18 cellular contexts compared by ENCODE assay signal in the genomic region with DNA sequence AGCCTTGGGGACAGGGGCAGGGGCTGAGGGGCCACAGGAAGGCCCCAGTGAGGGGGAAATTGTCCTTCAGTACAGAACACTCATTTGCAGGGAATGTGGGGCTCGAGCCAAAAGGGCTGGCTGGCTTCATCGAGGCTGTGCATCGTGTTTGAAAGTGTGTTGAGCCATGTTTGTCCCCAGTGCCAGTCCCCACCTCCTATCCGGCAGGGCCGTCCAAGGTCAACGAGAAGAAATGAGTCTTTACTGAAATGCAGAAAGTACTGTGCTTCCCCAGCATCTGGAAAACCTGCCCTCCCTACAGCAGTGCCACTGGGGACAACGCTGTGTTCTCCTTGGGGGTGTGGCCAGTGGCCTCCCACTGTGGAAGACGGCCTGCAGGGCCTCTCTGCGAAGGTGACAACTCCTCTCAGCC.
DNase-seq lines count a peak whose midpoint lies in the region; ATAC-seq, FAIRE-seq and TF ChIP-seq lines count a peak whose summit lies in the region.
"Had no signal": no experiment of that assay in that cellular context is flagged by ENCODE, and none has a peak within 500 bp of the region (broad histone marks: within the 10 kb centered on the region; RNA-seq: fewer than 3 reads in every experiment).

No MANE protein-coding gene starts in this region.

- H2AK9ac ChIP-seq in IMR-90 (replicated peaks; ENCODE audit: low read depth, low read length, poor library complexity) = peak overlapping the region; percentile 19

- H3K27ac ChIP-seq in IMR-90 (ENCODE audit: insufficient read depth, low read length) = no peak overlapping the region
- no peak overlapping the region for H3K27ac ChIP-seq in H1 (ENCODE audit: low read depth, low read length)
- peak overlapping the region in 1 of 2 donors; percentile 59 for H3K27ac ChIP-seq in right atrium auricular region
- peak overlapping the region in 5 of 8 donors; percentile 36 to 77 (median 50) for H3K27ac ChIP-seq in spleen

- intact Hi-C loops in IMR-90 (cut with micrococcal nuclease) = no loop called here
- intact Hi-C loops in spleen (cut with DNase I; ENCODE audit: low total_unique reads) = no loop called here
- intact Hi-C loops in CD14-positive monocyte (cut with micrococcal nuclease) = no loop called here

- dilution Hi-C loops in IMR-90 (cut with HindIII; ENCODE audit: low sequenced_read_pairs, unreplicated experiment) = no loop called here

- H3K4me3 ChIP-seq in IMR-90 (ENCODE audit: insufficient read depth, low read depth, low read length) = no peak overlapping the region
- no peak overlapping the region for H3K4me3 ChIP-seq in H1 (ENCODE audit: extremely low read depth in 1 of 4, insufficient read depth in 2 of 4, low read depth in 3 of 4, low read length in 4 of 4)
- no peak overlapping the region for H3K4me3 ChIP-seq in right atrium auricular region
- no peak overlapping the region for H3K4me3 ChIP-seq in spleen

- POLR2A ChIA-PET in IMR-90 (lab: Charles Lee; ENCODE audit: unreplicated experiment) = no interaction called here
- POLR2A ChIA-PET in H1 (lab: Charles Lee; ENCODE audit: partially characterized antibody) = no interaction called here

- H3K79me1 ChIP-seq in IMR-90 (ENCODE audit: low read depth in 1 of 2, low read length in 2 of 2) = no peaks in the 10 kb centered on the region
- H3K79me1 ChIP-seq in H1 (ENCODE audit: low read depth, low read length) = no peaks in the 10 kb centered on the region

- H2AFZ ChIP-seq in IMR-90 (replicated peaks; ENCODE audit: low read length, poor library complexity) (peak overlapping the region; percentile 77), H1 (ENCODE audit: low read length) (peak overlapping the region; percentile 11; the same call in 1 of the 2 replicates)

- H3K23ac ChIP-seq in IMR-90 (ENCODE audit: low read depth, low read length) = no peak overlapping the region
- no peak overlapping the region for H3K23ac ChIP-seq in H1 (ENCODE audit: insufficient read length)

- H2BK20ac ChIP-seq in IMR-90 (ENCODE audit: low read depth, low read length) (no peak overlapping the region), H1 (ENCODE audit: low read length) (no peak overlapping the region)

- H3K4me1 ChIP-seq in IMR-90 (ENCODE audit: control insufficient read depth, insufficient read depth, low read length) (peaks cover 5% of the 10 kb centered on the region), H1 (replicated peaks in 1 of 4; ENCODE audit: control insufficient read depth in 3 of 4, insufficient read depth in 4 of 4, low read length in 3 of 4) (peaks cover 0 to 2% (median 0%) of the 10 kb centered on the region in 4 experiments; a peak in 3 of 7 replicates), right atrium auricular region (peaks cover 0 to 32% of the 10 kb centered on the region in 2 donors), spleen (peaks cover 0 to 12% (median 3%) of the 10 kb centered on the region in 6 donors)

- H3K9me3 Mint-ChIP-seq in CD14-positive monocyte = peaks cover 0 to 8% (median 2%) of the 10 kb centered on the region in 7 donors

- H2BK5ac ChIP-seq in IMR-90 (ENCODE audit: low read depth, low read length, poor library complexity, severe bottlenecking) (no peak overlapping the region), H1 (ENCODE audit: low read depth, low read length) (no peak overlapping the region)

- H3K4me3 Mint-ChIP-seq in CD14-positive monocyte = no peak overlapping the region
- H3K4me3 Mint-ChIP-seq: T-helper 17 cell had no signal

- H2BK120ac ChIP-seq in IMR-90 (ENCODE audit: low read depth, low read length) (no peak overlapping the region), H1 (replicated peaks; ENCODE audit: low read depth, low read length) (no peak overlapping the region)

- H4K8ac ChIP-seq in IMR-90 (ENCODE audit: low read depth in 2 of 2, low read length in 2 of 2) = no peak overlapping the region
- no peak overlapping the region; the same call in 1 of the 2 replicates for H4K8ac ChIP-seq in H1 (ENCODE audit: extremely low read depth, insufficient read depth, low read length)

- in situ Hi-C loops in IMR-90 (cut with MboI; ENCODE audit: low sequenced_read_pairs) = no loop called here

- CTCF ChIA-PET in IMR-90 (lab: Yijun Ruan, JAX) = no interaction called here
- CTCF ChIA-PET in H1 (lab: Charles Lee; ENCODE audit: partially characterized antibody) = no interaction called here

- H4K20me1 ChIP-seq in IMR-90 (ENCODE audit: insufficient read depth, low read length) (no peaks in the 10 kb centered on the region), H1 (replicated peaks in 1 of 2; ENCODE audit: control insufficient read depth in 1 of 2, insufficient read depth in 2 of 2, low read length in 2 of 2) (no peaks in the 10 kb centered on the region)

- H3K18ac ChIP-seq in IMR-90 (ENCODE audit: low read depth, low read length) (no peak overlapping the region), H1 (ENCODE audit: extremely low read depth, low read length) (no peak overlapping the region)

- TF ChIP-seq POLR2A in IMR-90 (IDR thresholded peaks at IDR 0.05; ENCODE audit: low read depth, low read length) (no peak), H1 (IDR thresholded peaks at IDR 0.05; ENCODE audit: control extremely low read depth in 1 of 2, low read depth in 2 of 2, low read length in 2 of 2) (no peak), spleen (IDR thresholded peaks at IDR 0.05) (no peak)

- H4K5ac ChIP-seq in IMR-90 (ENCODE audit: low read depth, low read length) (no peak overlapping the region), H1 (ENCODE audit: insufficient read length, low read depth, low read length) (no peak overlapping the region)

- no peaks in the 10 kb centered on the region for H3K9me1 ChIP-seq in IMR-90 (ENCODE audit: insufficient read depth, low read length)

- FAIRE-seq in H1 (lab: Jason Lieb, UNC) = no peak

- H3K9ac ChIP-seq in IMR-90 (ENCODE audit: low read depth, low read length) = no peak overlapping the region
- H3K9ac ChIP-seq in H1 (replicated peaks in 1 of 4; ENCODE audit: extremely low read depth in 1 of 4, low read depth in 3 of 4, low read length in 3 of 4) = no peak overlapping the region

- no peaks in the 10 kb centered on the region for H3K23me2 ChIP-seq in H1 (ENCODE audit: low read depth, low read length)

- TF ChIP-seq EP300 in H1 (IDR thresholded peaks at IDR 0.05; ENCODE audit: borderline replicate concordance in 1 of 2, low read depth in 2 of 2, low read length in 2 of 2) = no peak

- no peak overlapping the region for H2BK12ac ChIP-seq in H1 (ENCODE audit: low read depth, low read length)

- H2BK15ac ChIP-seq in IMR-90 (ENCODE audit: low read depth, low read length) (no peak overlapping the region), H1 (ENCODE audit: low read length) (no peak overlapping the region)

- no peak for ATAC-seq in IMR-90 (ENCODE audit: low read depth)
- no peak for ATAC-seq in GM19035 (IDR thresholded peaks at IDR 0.05; ENCODE audit: unreplicated experiment)
- ATAC-seq: T-helper 17 cell had no signal

- H3K9me3 ChIP-seq in IMR-90 (ENCODE audit: control insufficient read depth, insufficient read depth, low read length) = peaks cover 2% of the 10 kb centered on the region; the same call in 1 of the 2 replicates
- peaks cover 1% of the 10 kb centered on the region in 2 experiments; a peak in 1 of 4 replicates for H3K9me3 ChIP-seq in H1 (ENCODE audit: insufficient read depth in 2 of 2, low read depth in 1 of 2, low read length in 1 of 2)
- H3K9me3 ChIP-seq in right atrium auricular region = peaks cover 0 to 5% of the 10 kb centered on the region in 2 donors
- peaks cover 0 to 6% (median 3%) of the 10 kb centered on the region in 8 donors for H3K9me3 ChIP-seq in spleen

- H3K27me3 Mint-ChIP-seq in CD14-positive monocyte (ENCODE audit: low read depth in 3 of 3) = no peaks in the 10 kb centered on the region
- H3K27me3 Mint-ChIP-seq: T-helper 17 cell had no signal

- TF ChIP-seq RAD21 in IMR-90 (IDR thresholded peaks at IDR 0.05; ENCODE audit: low read length) = no peak
- no peak for TF ChIP-seq RAD21 in H1 (IDR thresholded peaks at IDR 0.05 in 1 of 2, conservative IDR thresholded peaks at IDR 0.05 in 1 of 2; ENCODE audit: low read depth in 2 of 2, low read length in 2 of 2)

- WGBS in IMR-90 (ENCODE audit: extremely low coverage in 2 of 2, insufficient read length in 1 of 2), 2 experiments = no CpG with 5 or more reads among the region's 9 CpGs
- 87% methylated on average over 9 of the region's 9 CpGs; no CpG with 5 or more reads in 1 of the 2 experiments for WGBS in H1 (ENCODE audit: extremely low coverage in 1 of 2, insufficient coverage in 1 of 2, insufficient read length in 1 of 2, insufficient replicate concordance in 2 of 2, low coverage in 1 of 2, low lambda C conversion rate in 2 of 2, missing lambda C conversion rate in 1 of 2), 2 experiments
- 68 to 79% (median 76%) methylated on average over 9 of the region's 9 CpGs for WGBS in spleen, 5 donors

- H3K27ac Mint-ChIP-seq in CD14-positive monocyte = no peak overlapping the region
- H3K27ac Mint-ChIP-seq: T-helper 17 cell had no signal

- H3K27me3 ChIP-seq in IMR-90 (ENCODE audit: control insufficient read depth, insufficient read depth, low read length) (no peaks in the 10 kb centered on the region), H1 (replicated peaks in 1 of 4; ENCODE audit: control insufficient read depth in 3 of 4, extremely low read depth in 1 of 4, insufficient read depth in 3 of 4, low read length in 3 of 4) (no peaks in the 10 kb centered on the region), right atrium auricular region (no peaks in the 10 kb centered on the region), spleen (replicated peaks in 1 of 7) (no peaks in the 10 kb centered on the region)

- H3K79me2 ChIP-seq in H1 (ENCODE audit: control insufficient read depth in 1 of 2, insufficient read depth in 2 of 2, low read length in 2 of 2) = no peaks in the 10 kb centered on the region

- no peak overlapping the region for H4K91ac ChIP-seq in IMR-90 (ENCODE audit: insufficient read depth, low read depth, low read length)
- no peak overlapping the region for H4K91ac ChIP-seq in H1 (replicated peaks; ENCODE audit: insufficient read length, low read length)

- no peak overlapping the region for H3K4me2 ChIP-seq in IMR-90 (ENCODE audit: low read depth, low read length)
- no peak overlapping the region for H3K4me2 ChIP-seq in H1 (ENCODE audit: insufficient read depth in 1 of 2, low read depth in 2 of 2, low read length in 2 of 2)

- H3K36me3 Mint-ChIP-seq in CD14-positive monocyte = no peaks in the 10 kb centered on the region

- no TSS peak for BruUV-seq in IMR-90 (replicated peaks; lab: Mats Ljungman, UMichigan)

- DNase-seq in IMR-90 = no peak
- no peak for DNase-seq in H1 (ENCODE audit: low read depth in 1 of 2, low spot score in 2 of 2)
- DNase-seq in right atrium auricular region (ENCODE audit: low spot score) = peak; percentile 71
- no peak for DNase-seq in spleen
- no peak for DNase-seq in CD14-positive monocyte (ENCODE audit: low spot score)
- DNase-seq in COR-L47 (lab: John Stamatoyannopoulos, UW) = no peak
- DNase-seq in UCSD-AML1 (lab: John Stamatoyannopoulos, UW; ENCODE audit: unreplicated experiment) = no peak
- DNase-seq: activated CD4-positive, CD25-positive, alpha-beta regulatory T cell; amniotic stem cell; cortex of kidney; erythroblast; midbrain; NCI-H146; NCI-H2227 treated with DMSO at 0.1 percent for 48 hours; nucleus accumbens; SIG-M5; T-helper 17 cell had no signal

- H2AK5ac ChIP-seq in IMR-90 (ENCODE audit: low read depth, low read length) = peak overlapping the region; percentile 40; the same call in 1 of the 2 replicates
- H2AK5ac ChIP-seq in H1 (ENCODE audit: low read depth, low read length) = no peak overlapping the region

- TF ChIP-seq CTCF in IMR-90 (conservative IDR thresholded peaks at IDR 0.05; ENCODE audit: low read depth, low read length) (no peak), H1 (IDR thresholded peaks at IDR 0.05; ENCODE audit: control extremely low read depth in 1 of 3, insufficient read depth in 1 of 3, low read depth in 1 of 3, low read length in 3 of 3) (no peak), right atrium auricular region (IDR thresholded peaks at IDR 0.05) (no peak), spleen (IDR thresholded peaks at IDR 0.05 in 8 of 11, conservative IDR thresholded peaks at IDR 0.05 in 3 of 11) (no peak), CD14-positive monocyte (IDR thresholded peaks at IDR 0.05) (no peak)

- H3K4me1 Mint-ChIP-seq in CD14-positive monocyte = peaks cover 13% of the 10 kb centered on the region

- H3K36me3 ChIP-seq in IMR-90 (ENCODE audit: control insufficient read depth, insufficient read depth, low read length) (no peaks in the 10 kb centered on the region), H1 (ENCODE audit: control insufficient read depth in 2 of 4, insufficient read depth in 4 of 4, low read length in 3 of 4) (no peaks in the 10 kb centered on the region), right atrium auricular region (no peaks in the 10 kb centered on the region), spleen (no peaks in the 10 kb centered on the region)

- H3K56ac ChIP-seq in IMR-90 (ENCODE audit: extremely low read depth, insufficient read depth, low read length) (no peak overlapping the region), H1 (replicated peaks; ENCODE audit: insufficient read length, low read depth, low read length) (no peak overlapping the region)

- H3K4ac ChIP-seq in IMR-90 (ENCODE audit: low read depth, low read length) = no peak overlapping the region
- no peak overlapping the region for H3K4ac ChIP-seq in H1 (replicated peaks; ENCODE audit: insufficient read length, low read depth, low read length)

- 0 out of 2 replicates have a peak overlapping the region, but pooled peaks have one; percentile 52 for H3K14ac ChIP-seq in IMR-90 (replicated peaks; ENCODE audit: low read depth, low read length)
- H3K14ac ChIP-seq in H1 (ENCODE audit: insufficient read length) = no peak overlapping the region

Comparison
In these comparisons a context has a peak if more than half of its experiments do, and no peak if none do; other contexts are left out.
1. H3K27ac ChIP-seq: peak in spleen (5 of 8); none in IMR-90 (single experiment) and H1 (single experiment).